In genomic region chr2:64204006-64204632, GRCh38 we compare ENCODE assay signal across 8 cellular contexts. TPM values are rescaled to one million over a fixed set of nuclear protein-coding genes. Genes with fewer than 3 reads are reported as not detected.
DNase-seq lines count a peak whose midpoint lies in the region; ATAC-seq, FAIRE-seq and TF ChIP-seq lines count a peak whose summit lies in the region.

No MANE protein-coding gene starts in this region.

- H2AFZ ChIP-seq in astrocyte (ENCODE audit: low read depth, low read length): peak overlapping the region; percentile 78

- ATAC-seq in GM18520 (IDR thresholded peaks at IDR 0.05; ENCODE audit: unreplicated experiment) (peak; percentile 73), HG02759 (IDR thresholded peaks at IDR 0.05; ENCODE audit: unreplicated experiment) (peak; percentile 83)

- no peaks in the 10 kb centered on the region for H3K9me3 Mint-ChIP-seq in astrocyte (ENCODE audit: unreplicated experiment)
- H3K9me3 Mint-ChIP-seq in immature natural killer cell: no peaks in the 10 kb centered on the region

- no peaks in the 10 kb centered on the region for H3K27me3 Mint-ChIP-seq in astrocyte (ENCODE audit: low read depth, unreplicated experiment)
- H3K27me3 Mint-ChIP-seq in immature natural killer cell (ENCODE audit: low read depth in 3 of 3): peaks cover 0 to 3% (median 0%) of the 10 kb centered on the region in 3 donors

- peak overlapping the region; percentile 60 for H3K4me2 ChIP-seq in astrocyte (ENCODE audit: low read length)

- intact Hi-C loops in spleen (cut with DNase I; ENCODE audit: low total_unique reads): no loop called here

- peak overlapping the region; percentile 43 for H3K9ac ChIP-seq in astrocyte (ENCODE audit: low read length)

- H3K27me3 ChIP-seq in Peyer's patch (no peaks in the 10 kb centered on the region), astrocyte (ENCODE audit: insufficient read depth, low read length) (peaks cover under 1% of the 10 kb centered on the region), spleen (replicated peaks in 1 of 7) (no peaks in the 10 kb centered on the region)

- H3K27ac ChIP-seq in Peyer's patch (peak overlapping the region; percentile 64 to 90 (median 76)), astrocyte (ENCODE audit: low read depth, low read length) (no peak overlapping the region), spleen (peak overlapping the region; percentile 74 to 89 (median 80))

- no peaks in the 10 kb centered on the region for H4K20me1 ChIP-seq in astrocyte (ENCODE audit: insufficient read depth, low read length)

- H3K36me3 ChIP-seq in Peyer's patch (no peaks in the 10 kb centered on the region), astrocyte (ENCODE audit: insufficient read depth, low read length) (no peaks in the 10 kb centered on the region), spleen (no peaks in the 10 kb centered on the region)

- no peak overlapping the region for H3K4me3 Mint-ChIP-seq in astrocyte (ENCODE audit: unreplicated experiment)
- peak overlapping the region; percentile 51 to 65 (median 63) for H3K4me3 Mint-ChIP-seq in immature natural killer cell

- H3K4me1 Mint-ChIP-seq in astrocyte (ENCODE audit: low read depth, unreplicated experiment) (peaks cover 29% of the 10 kb centered on the region), immature natural killer cell (peaks cover 15 to 16% of the 10 kb centered on the region in 2 donors)

- H3K36me3 Mint-ChIP-seq in astrocyte (ENCODE audit: low read depth, unreplicated experiment): no peaks in the 10 kb centered on the region
- H3K36me3 Mint-ChIP-seq in immature natural killer cell: no peaks in the 10 kb centered on the region

- H3K79me2 ChIP-seq in astrocyte (ENCODE audit: insufficient read depth, low read length): no peaks in the 10 kb centered on the region

- TF ChIP-seq POLR2A in Peyer's patch (IDR thresholded peaks at IDR 0.05) (no peak), spleen (IDR thresholded peaks at IDR 0.05) (no peak), erythroblast (IDR thresholded peaks at IDR 0.05; ENCODE audit: low read length) (no peak)

- no peaks in the 10 kb centered on the region for H3K9me3 ChIP-seq in Peyer's patch
- no peaks in the 10 kb centered on the region for H3K9me3 ChIP-seq in astrocyte (ENCODE audit: insufficient read depth, low read depth, low read length)
- H3K9me3 ChIP-seq in spleen: no peaks in the 10 kb centered on the region

- H3K27ac Mint-ChIP-seq in astrocyte (ENCODE audit: unreplicated experiment): peak overlapping the region; percentile 76
- H3K27ac Mint-ChIP-seq in immature natural killer cell: peak overlapping the region; percentile 26 to 78 (median 50)

- 13 to 18% (median 15%) methylated on average over 12 of the region's 12 CpGs for WGBS in spleen, 5 donors

- peaks cover 0 to 23% (median 5%) of the 10 kb centered on the region in 4 donors for H3K4me1 ChIP-seq in Peyer's patch
- peaks cover 15% of the 10 kb centered on the region for H3K4me1 ChIP-seq in astrocyte (ENCODE audit: insufficient read depth, low read length)
- H3K4me1 ChIP-seq in spleen: peaks cover 18 to 44% (median 29%) of the 10 kb centered on the region in 6 donors

- no peak for TF ChIP-seq CTCF in Peyer's patch (IDR thresholded peaks at IDR 0.05)
- TF ChIP-seq CTCF in astrocyte (IDR thresholded peaks at IDR 0.05; ENCODE audit: insufficient read depth, low read depth, low read length): no peak
- TF ChIP-seq CTCF in spleen (IDR thresholded peaks at IDR 0.05 in 8 of 11, conservative IDR thresholded peaks at IDR 0.05 in 3 of 11): no peak

- H3K4me3 ChIP-seq in Peyer's patch: peak overlapping the region; percentile 6 to 27 (median 20)
- no peak overlapping the region for H3K4me3 ChIP-seq in astrocyte (ENCODE audit: insufficient read depth, low read depth, low read length)
- peak overlapping the region in 5 of 8 donors; percentile 1 to 46 (median 8) for H3K4me3 ChIP-seq in spleen

- peak; percentile 37 to 56 (median 49) for DNase-seq in Peyer's patch
- DNase-seq in astrocyte (ENCODE audit: low read depth): peak; percentile 27
- peak in 2 of 3 donors; percentile 2 to 27 for DNase-seq in immature natural killer cell
- peak; percentile 85 for DNase-seq in spleen
- DNase-seq in HPDE6-E6E7 (ENCODE audit: extremely low spot score): no peak
- DNase-seq in erythroblast (lab: John Stamatoyannopoulos, UW): no peak

- no peak for FAIRE-seq in astrocyte (lab: Jason Lieb, UNC)

RNA-seq across cellular contexts. Expression of gene PELI1, which starts 59.9 kb away (rescaled TPM):
- total RNA-seq in Peyer's patch (10 to 100 TPM; 22.3 to 45.7 (median 40.2) TPM), astrocyte (23.1 and 23.8 TPM in 2 replicates), spleen (10 to 100 TPM; 52.5 to 70.1 (median 59.3) TPM)
- polyA plus RNA-seq in immature natural killer cell (1 to 10 TPM; 2.7 to 4.8 (median 4.1) TPM), spleen (10 to 100 TPM; 14.5 to 17.2 (median 16.0) TPM)

Comparison
In these comparisons a context has a peak if more than half of its experiments do, and no peak if none do; other contexts are left out.
1. DNase-seq: peak in Peyer's patch (3 of 3), astrocyte (single experiment), immature natural killer cell (2 of 3) and spleen (single experiment); none in HPDE6-E6E7 (single experiment) and erythroblast (0 of 2).